22 cellular contexts compared by ENCODE assay signal in the genomic region with DNA sequence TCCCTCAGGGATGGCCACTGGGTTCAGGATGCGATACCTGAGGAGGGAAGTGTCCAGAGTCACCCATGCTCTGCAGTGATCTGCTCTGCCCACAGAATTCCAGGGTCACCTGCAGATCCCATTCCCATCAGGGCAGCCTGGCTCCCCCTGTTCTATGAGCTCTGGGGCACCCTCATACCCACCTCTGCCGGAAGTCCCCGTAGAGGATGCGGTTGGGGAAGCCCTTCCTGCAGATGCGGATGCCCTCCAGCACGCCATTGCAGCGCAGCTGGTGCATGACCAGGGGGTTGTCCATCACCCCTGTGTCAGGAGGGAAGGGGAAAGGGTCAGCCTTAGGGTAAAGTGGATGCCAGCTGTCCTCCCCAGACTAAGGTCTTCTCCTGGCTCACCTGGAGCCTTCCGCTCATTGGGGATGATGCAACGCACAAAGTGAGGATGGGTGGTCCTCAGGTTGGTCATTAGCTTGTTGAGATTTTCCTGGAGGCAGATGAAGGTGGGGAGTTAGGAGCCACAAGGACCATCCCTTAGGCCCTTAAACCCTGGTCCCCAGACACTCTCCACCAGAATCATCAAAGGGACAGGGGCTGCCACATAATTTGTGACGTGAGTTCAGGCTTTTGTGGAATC. TPM values are rescaled to one million over a fixed set of nuclear protein-coding genes. Genes with fewer than 3 reads are reported as not detected.
DNase-seq lines count a peak whose midpoint lies in the region; ATAC-seq, FAIRE-seq and TF ChIP-seq lines count a peak whose summit lies in the region.
"Had no signal": no experiment of that assay in that cellular context is flagged by ENCODE, and none has a peak within 500 bp of the region (broad histone marks: within the 10 kb centered on the region; RNA-seq: fewer than 3 reads in every experiment).

No MANE protein-coding gene starts in this region.

- ATAC-seq in HepG2 (no peak), right lobe of liver (no peak), right cardiac atrium (peak; percentile 0 to 1), esophagus mucosa (no peak)
- ATAC-seq: GM12878 had no signal

- TF ChIP-seq POLR2A in HepG2 (IDR thresholded peaks at IDR 0.05; ENCODE audit: insufficient read depth in 1 of 2, low read depth in 2 of 2, low read length in 2 of 2): no peak
- no peak for TF ChIP-seq POLR2A in right lobe of liver (IDR thresholded peaks at IDR 0.05)

- intact Hi-C loops in HepG2 (cut with micrococcal nuclease; ENCODE audit: unreplicated experiment): no loop called here
- intact Hi-C loops in right lobe of liver (cut with DNase I): no loop called here
- intact Hi-C loops in right cardiac atrium (cut with DNase I): no loop called here

- H3K4me2 ChIP-seq in HepG2 (ENCODE audit: low read depth, low read length): no peak overlapping the region

- no peaks in the 10 kb centered on the region for H4K20me1 ChIP-seq in HepG2 (ENCODE audit: insufficient read depth, low read length)

- TF ChIP-seq RAD21 in HepG2 (CRISPR knock-in tag; IDR thresholded peaks at IDR 0.05): no peak

- no peak overlapping the region for H2AFZ ChIP-seq in HepG2 (ENCODE audit: low read length)

- POLR2A ChIA-PET in HepG2 (lab: Yijun Ruan, JAX): no interaction called here

- CTCF ChIA-PET in HepG2 (lab: Yijun Ruan, JAX; ENCODE audit: low intra/inter-chr PET ratio, low total read pairs): no interaction called here

- DNase-seq in HepG2 (ENCODE audit: low spot score): no peak
- DNase-seq in right lobe of liver: no peak
- peak in 1 of 2 donors; percentile 6 for DNase-seq in cardiac muscle cell (ENCODE audit: low read depth in 1 of 2, low spot score in 1 of 2)
- DNase-seq in right cardiac atrium: peak in 1 of 3 donors; percentile 67
- no peak for DNase-seq in activated naive CD4-positive, alpha-beta T cell treated with anti-CD3 and anti-CD28 coated beads, Interleukin-2, amount 50 U/mL, for 16 hours
- DNase-seq: CD4-positive, alpha-beta T cell; CD8-positive, alpha-beta memory T cell; DMS 273 treated with DMSO at 0.1 percent for 48 hours; DMS79; EL; GDM1; GOT3; HFFc6 had no signal

- TF ChIP-seq CTCF in HepG2 (CRISPR knock-in tag; IDR thresholded peaks at IDR 0.05): no peak
- no peak for TF ChIP-seq CTCF in right lobe of liver (IDR thresholded peaks at IDR 0.05)
- no peak for TF ChIP-seq CTCF in cardiac muscle cell (IDR thresholded peaks at IDR 0.05; ENCODE audit: low read depth, low read length)

- FAIRE-seq in HepG2 (lab: Jason Lieb, UNC): no peak
- FAIRE-seq: D721Med, GM12878, H54 had no signal

- TF ChIP-seq EP300 in HepG2 (IDR thresholded peaks at IDR 0.05; ENCODE audit: low read depth in 2 of 2, low read length in 2 of 2): no peak
- TF ChIP-seq EP300 in HepG2 (CRISPR knock-in tag; IDR thresholded peaks at IDR 0.05; ENCODE audit: borderline replicate concordance): no peak

- H3K27me3 ChIP-seq in HepG2 (ENCODE audit: control insufficient read depth in 1 of 2, insufficient read depth in 2 of 2, low read length in 2 of 2) (peaks cover 26 to 78% of the 10 kb centered on the region in 2 experiments), right lobe of liver (no peaks in the 10 kb centered on the region), cardiac muscle cell (no peaks in the 10 kb centered on the region), right cardiac atrium (ENCODE audit: control insufficient read depth, insufficient read depth) (no peaks in the 10 kb centered on the region)

- in situ Hi-C loops in HepG2 (cut with HindIII; ENCODE audit: extremely low pct_ligation_motif_present, low pct_unique_long_range_greater_than_20kb): no loop called here

- no peak overlapping the region for H3K9ac ChIP-seq in HepG2 (ENCODE audit: insufficient read depth, low read depth, low read length)

- BruUV-seq in HepG2 (replicated peaks; lab: Mats Ljungman, UMichigan): no TSS peak

- 30% methylated on average over 9 of the region's 10 CpGs for WGBS in HepG2 (ENCODE audit: low lambda C conversion rate)
- WGBS in right lobe of liver (ENCODE audit: insufficient coverage, low coverage, low lambda C conversion rate, missing lambda C conversion rate): no CpG with 5 or more reads among the region's 10 CpGs
- WGBS in right cardiac atrium: 70% methylated on average over 10 of the region's 10 CpGs

- H3K27ac ChIP-seq in HepG2 (ENCODE audit: extremely low read length, insufficient read depth, low read length) (no peak overlapping the region), right lobe of liver (no peak overlapping the region), cardiac muscle cell (peak overlapping the region; percentile 99), right cardiac atrium (ENCODE audit: low read length) (peak overlapping the region; percentile 45)

- H3K9me3 ChIP-seq in HepG2 (ENCODE audit: low read length): no peaks in the 10 kb centered on the region
- no peaks in the 10 kb centered on the region for H3K9me3 ChIP-seq in right lobe of liver
- H3K9me3 ChIP-seq in cardiac muscle cell (ENCODE audit: low read depth): no peaks in the 10 kb centered on the region
- no peaks in the 10 kb centered on the region for H3K9me3 ChIP-seq in right cardiac atrium (ENCODE audit: control insufficient read depth, low read length)
- H3K9me3 ChIP-seq: HAP-1 had no signal

- H3K79me2 ChIP-seq in HepG2 (ENCODE audit: insufficient read depth, low read length): no peaks in the 10 kb centered on the region

- no peaks in the 10 kb centered on the region for H3K4me1 ChIP-seq in HepG2 (ENCODE audit: insufficient read depth, low read length)
- no peaks in the 10 kb centered on the region for H3K4me1 ChIP-seq in right lobe of liver
- H3K4me1 ChIP-seq in cardiac muscle cell (ENCODE audit: low read depth): peaks cover 30% of the 10 kb centered on the region
- no peaks in the 10 kb centered on the region for H3K4me1 ChIP-seq in right cardiac atrium (ENCODE audit: control insufficient read depth, insufficient read depth, low read length)
- H3K4me1 ChIP-seq: HAP-1 had no signal

- H3K36me3 ChIP-seq in HepG2 (replicated peaks in 1 of 2; ENCODE audit: control insufficient read depth in 1 of 2, insufficient read depth in 2 of 2, low read length in 2 of 2): no peaks in the 10 kb centered on the region
- no peaks in the 10 kb centered on the region for H3K36me3 ChIP-seq in right lobe of liver
- H3K36me3 ChIP-seq in cardiac muscle cell: peaks cover 99% of the 10 kb centered on the region
- H3K36me3 ChIP-seq: HAP-1 had no signal

- H3K4me3 ChIP-seq in HepG2 (replicated peaks in 1 of 3; ENCODE audit: insufficient read depth in 1 of 3, low read depth in 2 of 3, low read length in 3 of 3): no peak overlapping the region
- H3K4me3 ChIP-seq in right lobe of liver: no peak overlapping the region
- no peak overlapping the region for H3K4me3 ChIP-seq in cardiac muscle cell
- H3K4me3 ChIP-seq in right cardiac atrium (ENCODE audit: low read length): no peak overlapping the region
- H3K4me3 ChIP-seq: GM12878, HAP-1 had no signal

RNA-seq across cellular contexts. Expression of a gene that starts 11.2 kb away (rescaled TPM):
- total RNA-seq in HepG2 (2016; rRNA removed; fragmentation: Illumina TruSeq; extraction: Trizol) (not detected in 2 replicates), right lobe of liver (under 1 TPM in 5 of 6 experiments, not detected in 1; 0.07 to 1.00 (median 0.13) TPM), cardiac muscle cell (4,520 and 8,484 TPM in 2 replicates), right cardiac atrium (over 10,000 TPM; 12,862 to 15,773 (median 14,347) TPM), esophagus mucosa (not detected)
- total RNA-seq in HepG2 (2016; cell fraction: cytosol; rRNA removed; fragmentation: Illumina TruSeq; extraction: Trizol; ENCODE audit: low read depth): not detected in 2 replicates
- not detected in 2 replicates for total RNA-seq in HepG2 (2016; cell fraction: insoluble cytoplasmic fraction; rRNA removed; fragmentation: Illumina TruSeq; extraction: Trizol)
- total RNA-seq in HepG2 (2016; cell fraction: membrane; rRNA removed; fragmentation: Illumina TruSeq; extraction: Trizol): not detected in 2 replicates
- not detected in 2 replicates for total RNA-seq in HepG2 (2016; cell fraction: nucleus; rRNA removed; fragmentation: Illumina TruSeq; extraction: Trizol)
- polyA plus RNA-seq in HepG2 (2011; rRNA removed) (0.01 TPM in 1 of 2 replicates, not detected in the other), cardiac muscle cell (2,795 and 4,145 TPM in 2 replicates), right cardiac atrium (11,120 TPM)
- not detected in 2 replicates for polyA plus RNA-seq in HepG2 (2011; cell fraction: cytosol; rRNA removed)
- not detected in 2 replicates for polyA plus RNA-seq in HepG2 (2011; cell fraction: nucleus; rRNA removed)
- polyA plus RNA-seq in HepG2 (2012): not detected in 2 replicates
- polyA plus RNA-seq in HepG2 (2016; cell fraction: cytosol; fragmentation: Illumina TruSeq; extraction: Trizol; ENCODE audit: low read depth): not detected in 2 replicates
- not detected in 2 replicates for polyA plus RNA-seq in HepG2 (2016; cell fraction: insoluble cytoplasmic fraction; fragmentation: Illumina TruSeq; extraction: Trizol; ENCODE audit: low read depth)
- not detected in 2 replicates for polyA plus RNA-seq in HepG2 (2016; cell fraction: membrane; fragmentation: Illumina TruSeq; extraction: Trizol; ENCODE audit: low read depth)
- polyA plus RNA-seq in HepG2 (2016; cell fraction: nucleus; fragmentation: Illumina TruSeq; extraction: Trizol; ENCODE audit: insufficient read depth, low read depth): not detected in 2 replicates
- not detected in 2 replicates for polyA minus RNA-seq in HepG2 (2011; rRNA and poly(A)+ RNA removed; ENCODE audit: low replicate concordance)
- polyA minus RNA-seq in HepG2 (2011; cell fraction: cytosol; rRNA and poly(A)+ RNA removed): not detected in 2 replicates
- polyA minus RNA-seq in HepG2 (2011; cell fraction: nucleus; rRNA and poly(A)+ RNA removed): not detected in 2 replicates
- total RNA-seq: A172; A673; CD4-positive, alpha-beta T cell; GM12878; HFFc6 had no signal
- polyA plus RNA-seq: BJ; CD14-positive monocyte; CD8-positive, alpha-beta memory T cell had no signal

RNA-seq across cellular contexts. Expression of a gene that starts 20.0 kb away (rescaled TPM):
- total RNA-seq in HepG2 (2016; rRNA removed; fragmentation: Illumina TruSeq; extraction: Trizol) (not detected in 2 replicates), right lobe of liver (under 1 TPM in 2 of 6 experiments, not detected in 4; 0.32 to 0.49 TPM), cardiac muscle cell (0.21 and 0.49 TPM in 2 replicates), right cardiac atrium (1 to 10 TPM in 3 of 4 donors, under 1 TPM in 1; 0.36 to 1.4 (median 1.2) TPM), esophagus mucosa (not detected)
- total RNA-seq in HepG2 (2016; cell fraction: cytosol; rRNA removed; fragmentation: Illumina TruSeq; extraction: Trizol; ENCODE audit: low read depth): not detected in 2 replicates
- total RNA-seq in HepG2 (2016; cell fraction: insoluble cytoplasmic fraction; rRNA removed; fragmentation: Illumina TruSeq; extraction: Trizol): not detected in 2 replicates
- total RNA-seq in HepG2 (2016; cell fraction: membrane; rRNA removed; fragmentation: Illumina TruSeq; extraction: Trizol): not detected in 2 replicates
- not detected in 2 replicates for total RNA-seq in HepG2 (2016; cell fraction: nucleus; rRNA removed; fragmentation: Illumina TruSeq; extraction: Trizol)
- polyA plus RNA-seq in HepG2 (2011; rRNA removed) (not detected in 2 replicates), cardiac muscle cell (25.2 and 31.4 TPM in 2 replicates), right cardiac atrium (13.9 TPM)
- polyA plus RNA-seq in HepG2 (2011; cell fraction: cytosol; rRNA removed): not detected in 2 replicates
- polyA plus RNA-seq in HepG2 (2011; cell fraction: nucleus; rRNA removed): not detected in 2 replicates
- polyA plus RNA-seq in HepG2 (2012): not detected in 2 replicates
- not detected in 2 replicates for polyA plus RNA-seq in HepG2 (2016; cell fraction: cytosol; fragmentation: Illumina TruSeq; extraction: Trizol; ENCODE audit: low read depth)
- not detected in 2 replicates for polyA plus RNA-seq in HepG2 (2016; cell fraction: insoluble cytoplasmic fraction; fragmentation: Illumina TruSeq; extraction: Trizol; ENCODE audit: low read depth)
- polyA plus RNA-seq in HepG2 (2016; cell fraction: membrane; fragmentation: Illumina TruSeq; extraction: Trizol; ENCODE audit: low read depth): not detected in 2 replicates
- not detected in 2 replicates for polyA plus RNA-seq in HepG2 (2016; cell fraction: nucleus; fragmentation: Illumina TruSeq; extraction: Trizol; ENCODE audit: insufficient read depth, low read depth)
- not detected in 2 replicates for polyA minus RNA-seq in HepG2 (2011; rRNA and poly(A)+ RNA removed; ENCODE audit: low replicate concordance)
- polyA minus RNA-seq in HepG2 (2011; cell fraction: cytosol; rRNA and poly(A)+ RNA removed): not detected in 2 replicates
- not detected in 2 replicates for polyA minus RNA-seq in HepG2 (2011; cell fraction: nucleus; rRNA and poly(A)+ RNA removed)
- total RNA-seq: A172; A673; CD4-positive, alpha-beta T cell; CD8-positive, alpha-beta memory T cell; GM12878; HFFc6 had no signal
- polyA plus RNA-seq: BJ; CD8-positive, alpha-beta memory T cell; GM12878 had no signal

RNA-seq across cellular contexts. Expression of a gene that starts 24.3 kb away (rescaled TPM):
- total RNA-seq in HepG2 (2016; rRNA removed; fragmentation: Illumina TruSeq; extraction: Trizol) (not detected in 2 replicates), right lobe of liver (not detected), cardiac muscle cell (not detected in 2 replicates), right cardiac atrium (not detected), esophagus mucosa (not detected)
- total RNA-seq in HepG2 (2016; cell fraction: cytosol; rRNA removed; fragmentation: Illumina TruSeq; extraction: Trizol; ENCODE audit: low read depth): not detected in 2 replicates
- not detected in 2 replicates for total RNA-seq in HepG2 (2016; cell fraction: insoluble cytoplasmic fraction; rRNA removed; fragmentation: Illumina TruSeq; extraction: Trizol)
- not detected in 2 replicates for total RNA-seq in HepG2 (2016; cell fraction: membrane; rRNA removed; fragmentation: Illumina TruSeq; extraction: Trizol)
- total RNA-seq in HepG2 (2016; cell fraction: nucleus; rRNA removed; fragmentation: Illumina TruSeq; extraction: Trizol): not detected in 2 replicates
- polyA plus RNA-seq in HepG2 (2011; rRNA removed) (not detected in 2 replicates), cardiac muscle cell (3.2 and 7.9 TPM in 2 replicates), right cardiac atrium (0.09 TPM)
- not detected in 2 replicates for polyA plus RNA-seq in HepG2 (2011; cell fraction: cytosol; rRNA removed)
- polyA plus RNA-seq in HepG2 (2011; cell fraction: nucleus; rRNA removed): not detected in 2 replicates
- not detected in 2 replicates for polyA plus RNA-seq in HepG2 (2012)
- not detected in 2 replicates for polyA plus RNA-seq in HepG2 (2016; cell fraction: cytosol; fragmentation: Illumina TruSeq; extraction: Trizol; ENCODE audit: low read depth)
- polyA plus RNA-seq in HepG2 (2016; cell fraction: insoluble cytoplasmic fraction; fragmentation: Illumina TruSeq; extraction: Trizol; ENCODE audit: low read depth): not detected in 2 replicates
- not detected in 2 replicates for polyA plus RNA-seq in HepG2 (2016; cell fraction: membrane; fragmentation: Illumina TruSeq; extraction: Trizol; ENCODE audit: low read depth)
- not detected in 2 replicates for polyA plus RNA-seq in HepG2 (2016; cell fraction: nucleus; fragmentation: Illumina TruSeq; extraction: Trizol; ENCODE audit: insufficient read depth, low read depth)
- polyA minus RNA-seq in HepG2 (2011; rRNA and poly(A)+ RNA removed; ENCODE audit: low replicate concordance): not detected in 2 replicates
- not detected in 2 replicates for polyA minus RNA-seq in HepG2 (2011; cell fraction: cytosol; rRNA and poly(A)+ RNA removed)
- not detected in 2 replicates for polyA minus RNA-seq in HepG2 (2011; cell fraction: nucleus; rRNA and poly(A)+ RNA removed)
- total RNA-seq: A172; A673; CD4-positive, alpha-beta T cell; CD8-positive, alpha-beta memory T cell; GM12878; HFFc6 had no signal
- polyA plus RNA-seq: BJ; CD14-positive monocyte; CD8-positive, alpha-beta memory T cell; GM12878 had no signal

RNA-seq across cellular contexts. Expression of a gene that starts 31.9 kb away (rescaled TPM):
- total RNA-seq in HepG2 (2016; rRNA removed; fragmentation: Illumina TruSeq; extraction: Trizol) (not detected in 2 replicates), right lobe of liver (under 1 TPM; 0.19 to 0.60 (median 0.39) TPM), cardiac muscle cell (20.5 and 36.6 TPM in 2 replicates), right cardiac atrium (10 to 100 TPM in 1 of 4 donors, 1 to 10 TPM in 3; 6.7 to 10.1 (median 7.8) TPM), esophagus mucosa (27.6 TPM)
- not detected in 2 replicates for total RNA-seq in HepG2 (2016; cell fraction: cytosol; rRNA removed; fragmentation: Illumina TruSeq; extraction: Trizol; ENCODE audit: low read depth)
- total RNA-seq in HepG2 (2016; cell fraction: insoluble cytoplasmic fraction; rRNA removed; fragmentation: Illumina TruSeq; extraction: Trizol): not detected in 2 replicates
- not detected in 2 replicates for total RNA-seq in HepG2 (2016; cell fraction: membrane; rRNA removed; fragmentation: Illumina TruSeq; extraction: Trizol)
- total RNA-seq in HepG2 (2016; cell fraction: nucleus; rRNA removed; fragmentation: Illumina TruSeq; extraction: Trizol): not detected in 2 replicates
- polyA plus RNA-seq in HepG2 (2011; rRNA removed) (not detected in 2 replicates), cardiac muscle cell (16.7 and 22.2 TPM in 2 replicates), right cardiac atrium (6.2 TPM)
- polyA plus RNA-seq in HepG2 (2011; cell fraction: cytosol; rRNA removed): 0.03 and 0.04 TPM in 2 replicates
- polyA plus RNA-seq in HepG2 (2011; cell fraction: nucleus; rRNA removed): 0.05 TPM in 2 replicates
- not detected in 2 replicates for polyA plus RNA-seq in HepG2 (2012)
- polyA plus RNA-seq in HepG2 (2016; cell fraction: cytosol; fragmentation: Illumina TruSeq; extraction: Trizol; ENCODE audit: low read depth): not detected in 2 replicates
- polyA plus RNA-seq in HepG2 (2016; cell fraction: insoluble cytoplasmic fraction; fragmentation: Illumina TruSeq; extraction: Trizol; ENCODE audit: low read depth): not detected in 2 replicates
- not detected in 2 replicates for polyA plus RNA-seq in HepG2 (2016; cell fraction: membrane; fragmentation: Illumina TruSeq; extraction: Trizol; ENCODE audit: low read depth)
- not detected in 2 replicates for polyA plus RNA-seq in HepG2 (2016; cell fraction: nucleus; fragmentation: Illumina TruSeq; extraction: Trizol; ENCODE audit: insufficient read depth, low read depth)
- polyA minus RNA-seq in HepG2 (2011; rRNA and poly(A)+ RNA removed; ENCODE audit: low replicate concordance): not detected in 2 replicates
- polyA minus RNA-seq in HepG2 (2011; cell fraction: cytosol; rRNA and poly(A)+ RNA removed): not detected in 2 replicates
- not detected in 2 replicates for polyA minus RNA-seq in HepG2 (2011; cell fraction: nucleus; rRNA and poly(A)+ RNA removed)
- total RNA-seq: A172; CD4-positive, alpha-beta T cell; CD8-positive, alpha-beta memory T cell had no signal
- polyA plus RNA-seq: CD14-positive monocyte; CD8-positive, alpha-beta memory T cell; GM12878 had no signal

RNA-seq across cellular contexts. Expression of a gene that starts 38.6 kb away (rescaled TPM):
- total RNA-seq in HepG2 (2016; rRNA removed; fragmentation: Illumina TruSeq; extraction: Trizol): 0.04 TPM in 1 of 2 replicates, not detected in the other
- not detected in 2 replicates for total RNA-seq in HepG2 (2016; cell fraction: cytosol; rRNA removed; fragmentation: Illumina TruSeq; extraction: Trizol; ENCODE audit: low read depth)
- not detected in 2 replicates for total RNA-seq in HepG2 (2016; cell fraction: insoluble cytoplasmic fraction; rRNA removed; fragmentation: Illumina TruSeq; extraction: Trizol)
- not detected in 2 replicates for total RNA-seq in HepG2 (2016; cell fraction: membrane; rRNA removed; fragmentation: Illumina TruSeq; extraction: Trizol)
- 0.06 TPM in 1 of 2 replicates, not detected in the other for total RNA-seq in HepG2 (2016; cell fraction: nucleus; rRNA removed; fragmentation: Illumina TruSeq; extraction: Trizol)
- polyA plus RNA-seq in HepG2 (2011; rRNA removed): 0.01 and 0.04 TPM in 2 replicates
- polyA plus RNA-seq in HepG2 (2011; cell fraction: cytosol; rRNA removed): 0.01 TPM in 2 replicates
- polyA plus RNA-seq in HepG2 (2011; cell fraction: nucleus; rRNA removed): 0.02 and 0.08 TPM in 2 replicates
- polyA plus RNA-seq in HepG2 (2012): 0.05 and 0.07 TPM in 2 replicates
- not detected in 2 replicates for polyA plus RNA-seq in HepG2 (2016; cell fraction: cytosol; fragmentation: Illumina TruSeq; extraction: Trizol; ENCODE audit: low read depth)
- 0.04 and 0.05 TPM in 2 replicates for polyA plus RNA-seq in HepG2 (2016; cell fraction: insoluble cytoplasmic fraction; fragmentation: Illumina TruSeq; extraction: Trizol; ENCODE audit: low read depth)
- polyA plus RNA-seq in HepG2 (2016; cell fraction: membrane; fragmentation: Illumina TruSeq; extraction: Trizol; ENCODE audit: low read depth): not detected in 2 replicates
- polyA plus RNA-seq in HepG2 (2016; cell fraction: nucleus; fragmentation: Illumina TruSeq; extraction: Trizol; ENCODE audit: insufficient read depth, low read depth): not detected in 2 replicates
- polyA minus RNA-seq in HepG2 (2011; rRNA and poly(A)+ RNA removed; ENCODE audit: low replicate concordance): 0.28 TPM in 1 of 2 replicates, not detected in the other
- polyA minus RNA-seq in HepG2 (2011; cell fraction: cytosol; rRNA and poly(A)+ RNA removed): 0.10 TPM in 1 of 2 replicates, not detected in the other
- polyA minus RNA-seq in HepG2 (2011; cell fraction: nucleus; rRNA and poly(A)+ RNA removed): not detected in 2 replicates
- total RNA-seq in right lobe of liver: 1 to 10 TPM in 1 of 6 experiments, under 1 TPM in 5; 0.30 to 5.6 (median 0.60) TPM
- total RNA-seq in cardiac muscle cell: 82.8 and 134 TPM in 2 replicates
- 66.2 and 117 TPM in 2 replicates for polyA plus RNA-seq in cardiac muscle cell
- total RNA-seq in right cardiac atrium: 1,000 to 10,000 TPM in 1 of 4 donors, 100 to 1,000 TPM in 3; 461 to 2,251 (median 602) TPM
- 1,734 TPM for polyA plus RNA-seq in right cardiac atrium
- total RNA-seq in esophagus mucosa: 0.72 TPM
- total RNA-seq: A172; A673; CD4-positive, alpha-beta T cell; CD8-positive, alpha-beta memory T cell; HFFc6 had no signal
- polyA plus RNA-seq: BJ; CD14-positive monocyte; CD8-positive, alpha-beta memory T cell had no signal

Comparison
In these comparisons a context has a peak if more than half of its experiments do, and no peak if none do; other contexts are left out.
1. ATAC-seq: peak in right cardiac atrium (2 of 2); none in HepG2 (single experiment), right lobe of liver (0 of 4) and esophagus mucosa (single experiment).
2. H3K27ac ChIP-seq: peak in cardiac muscle cell (single experiment) and right cardiac atrium (single experiment); none in HepG2 (single experiment) and right lobe of liver (0 of 3).
3. RNA of a gene that starts 11.2 kb away (total RNA-seq): 12,862 to 15,773 TPM in right cardiac atrium and 4,520 to 8,484 TPM in cardiac muscle cell; 0.07 to 1.00 TPM in right lobe of liver, not detected in esophagus mucosa (single experiment) and not detected in HepG2; every median in the first group is over 1,000 times any median in the second.